Comparison of ENCODE assay signal across 30 cellular contexts in the genomic region with DNA sequence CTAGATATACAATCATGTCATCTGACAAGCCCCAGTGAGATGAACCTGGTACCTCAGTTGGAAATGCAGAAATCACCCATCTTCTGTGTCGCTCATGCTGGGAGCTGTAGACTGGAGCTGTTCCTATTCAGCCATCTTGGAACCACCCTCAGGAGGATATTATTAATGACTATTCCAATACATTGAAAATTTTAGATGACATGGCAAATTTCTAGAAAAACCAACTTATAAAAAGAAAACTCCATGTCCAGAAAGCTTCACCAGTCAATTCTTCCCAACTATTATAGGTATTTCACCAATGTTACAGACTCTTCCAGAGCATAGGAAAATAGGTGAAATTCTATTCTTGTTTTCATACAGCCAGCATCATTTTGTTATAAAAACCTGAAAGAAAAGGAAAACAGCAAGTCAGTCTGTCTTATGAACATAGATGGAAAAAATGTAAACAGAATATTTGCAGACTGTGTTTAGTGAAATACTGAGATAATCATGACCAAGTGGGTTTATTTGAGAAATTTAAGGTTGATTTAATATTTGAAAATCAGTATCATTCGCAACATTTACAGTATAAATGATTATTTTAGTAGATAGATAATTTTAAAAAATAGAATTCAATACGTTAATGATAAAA.
"Had no signal": no experiment of that assay in that cellular context is flagged by ENCODE, and none has a peak within 500 bp of the region (broad histone marks: within the 10 kb centered on the region; RNA-seq: fewer than 3 reads in every experiment).

No MANE protein-coding gene starts in this region.

- H3K36me3 ChIP-seq: ascending aorta, breast epithelium, cardiac muscle cell, colonic mucosa, esophagus squamous epithelium, gastroesophageal sphincter, WERI-Rb-1 had no signal

- H3K27ac ChIP-seq: ascending aorta, breast epithelium, cardiac muscle cell, colonic mucosa, epithelial cell of prostate, esophagus squamous epithelium, gastroesophageal sphincter, WERI-Rb-1 had no signal

- H3K4me3 ChIP-seq: ascending aorta, breast epithelium, cardiac muscle cell, colonic mucosa, esophagus squamous epithelium, gastroesophageal sphincter had no signal

- H3K27me3 ChIP-seq: ascending aorta, breast epithelium, cardiac muscle cell, colonic mucosa, esophagus squamous epithelium, gastroesophageal sphincter had no signal

- H3K9me3 ChIP-seq: breast epithelium, colonic mucosa, esophagus squamous epithelium, gastroesophageal sphincter had no signal

- ATAC-seq: activated CD4-positive, CD25-positive, alpha-beta regulatory T cell treated with anti-CD3 and anti-CD28 coated beads, Interleukin-2, amount 50 U/mL, for 24 hours; activated CD8-positive, alpha-beta T cell treated with anti-CD3 and anti-CD28 coated beads for 36 hours; activated T-cell treated with anti-CD3 and anti-CD28 coated beads, Interleukin-2, amount 50 U/mL, for 4 hours; activated T-helper 17 cell treated with anti-CD3 and anti-CD28 coated beads, Interleukin-2, amount 50 U/mL, for 72 hours; gastroesophageal sphincter; T-cell had no signal

- H3K4me1 ChIP-seq: ascending aorta, breast epithelium, colonic mucosa, esophagus squamous epithelium, gastroesophageal sphincter had no signal

- DNase-seq: activated B cell treated with CpG ODN at 0.5 μM for 24 hours; activated CD4-positive, alpha-beta T cell treated with anti-CD3 and anti-CD28 coated beads for 48 hours; activated CD4-positive, alpha-beta T cell treated with anti-CD3 and anti-CD28 coated beads, Interleukin-2, amount 50 U/mL, for 1 hour; activated CD4-positive, alpha-beta T cell treated with anti-CD3 and anti-CD28 coated beads, Interleukin-2, amount 50 U/mL, for 48 hours; activated CD8-positive, alpha-beta memory T cell treated with anti-CD3 and anti-CD28 coated beads for 24 hours; activated CD8-positive, alpha-beta T cell treated with anti-CD3 and anti-CD28 coated beads for 36 hours; activated effector memory CD4-positive, alpha-beta T cell treated with Interleukin-2 at 50 U/mL for 16 hours; activated gamma-delta T cell treated with Interleukin-2 at 50 U/mL for 16 hours; activated naive CD4-positive, alpha-beta T cell treated with anti-CD3 and anti-CD28 coated beads, Interleukin-2, amount 50 U/mL, for 16 hours; activated naive CD4-positive, alpha-beta T cell treated with Interleukin-2 at 50 U/mL for 16 hours; activated T-cell treated with anti-CD3 and anti-CD28 coated beads, Interleukin-2, amount 50 U/mL, for 4 hours; central memory CD4-positive, alpha-beta T cell; cerebellar nuclear complex; colonic mucosa; effector CD8-positive, alpha-beta T cell; esophagus squamous epithelium; foreskin melanocyte; head of caudate nucleus; T-cell; T-helper 9 cell; WERI-Rb-1 had no signal

- FAIRE-seq: endometrium, endothelial cell of umbilical vein had no signal
